ENCODE assay signal across 9 cellular contexts in the genomic region with DNA sequence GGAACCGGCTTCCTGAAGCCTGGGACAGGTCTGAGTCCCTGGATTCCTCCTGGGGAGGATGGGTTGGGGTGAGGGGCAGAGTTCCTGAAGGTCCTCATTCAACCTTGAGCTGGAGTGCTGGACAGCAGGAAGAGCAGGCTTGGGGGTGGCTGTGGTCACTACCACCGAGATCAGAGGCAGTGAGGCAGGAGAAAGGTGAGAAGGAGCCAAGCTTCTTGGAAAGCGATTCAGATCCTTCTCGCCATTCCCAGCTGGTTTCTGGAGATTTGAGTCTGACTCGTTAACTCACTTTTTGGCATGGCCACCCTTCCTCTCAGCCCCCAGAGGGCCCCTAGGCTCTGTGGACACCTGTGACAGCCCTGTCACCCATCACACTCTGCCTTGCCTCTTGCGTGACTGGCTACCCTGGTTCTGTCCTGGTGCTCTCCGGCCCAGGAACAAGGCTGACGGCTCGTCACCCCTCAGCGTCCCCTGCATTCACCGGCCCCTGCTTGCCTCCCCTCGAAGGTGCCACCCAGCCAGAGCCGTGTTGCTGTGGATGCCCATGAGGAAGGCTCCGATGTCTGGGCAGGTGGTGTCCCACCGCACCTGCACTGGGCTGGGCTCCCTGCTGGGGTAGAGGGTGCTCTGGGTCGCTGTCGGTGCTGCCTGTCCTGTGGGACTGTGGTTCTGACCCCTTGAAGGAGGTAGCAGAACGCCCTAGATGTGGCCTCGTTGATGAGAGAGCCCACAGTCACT. TPM values are rescaled to one million over a fixed set of nuclear protein-coding genes. Genes with fewer than 3 reads are reported as not detected.
A peak's percentile ranks its signal among the peaks of the same experiment; 100 is the strongest.
DNase-seq lines count a peak whose midpoint lies in the region; TF ChIP-seq lines count a peak whose summit lies in the region.
"Had no signal": no experiment of that assay in that cellular context is flagged by ENCODE, and none has a peak within 500 bp of the region (broad histone marks: within the 10 kb centered on the region; RNA-seq: fewer than 3 reads in every experiment).

No MANE protein-coding gene starts in this region.

- H4K20me1 ChIP-seq in BLaER1: no peaks in the 10 kb centered on the region

- CTCF ChIA-PET in activated CD4-positive, alpha-beta memory T cell treated with anti-CD3 and anti-CD28 coated beads for 36 hours (lab: Charles Lee): no interaction called here

- H3K9ac ChIP-seq in BLaER1: peak overlapping the region; percentile 61; the same call in 1 of the 2 replicates

- peaks cover 17% of the 10 kb centered on the region for H3K4me1 Mint-ChIP-seq in activated CD4-positive, alpha-beta memory T cell treated with anti-CD3 and anti-CD28 coated beads for 36 hours (ENCODE audit: low read depth)

- H3K27ac ChIP-seq in BLaER1: peak overlapping the region; percentile 80
- peak overlapping the region; percentile 80 for H3K27ac ChIP-seq in SJSA1

- H3K9me3 ChIP-seq in BLaER1 (no peaks in the 10 kb centered on the region), SJSA1 (replicated peaks) (no peaks in the 10 kb centered on the region)

- no peaks in the 10 kb centered on the region for H3K27me3 Mint-ChIP-seq in activated CD4-positive, alpha-beta memory T cell treated with anti-CD3 and anti-CD28 coated beads for 36 hours

- in situ Hi-C loops in KBM-7 (cut with MboI; ENCODE audit: low pct_unique_long_range_greater_than_20kb, low sequenced_read_pairs): no loop called here

- H3K36me3 ChIP-seq in BLaER1: no peaks in the 10 kb centered on the region
- H3K36me3 ChIP-seq in SJSA1: no peaks in the 10 kb centered on the region

- 0 out of 2 replicates have a peak overlapping the region, but pooled peaks have one; percentile 44 for H3K4me3 ChIP-seq in BLaER1
- no peak overlapping the region for H3K4me3 ChIP-seq in SJSA1
- peak overlapping the region; percentile 46 for H3K4me3 ChIP-seq in fibroblast of the aortic adventitia (ENCODE audit: low read depth, low read length)

- POLR2A ChIA-PET in activated CD4-positive, alpha-beta memory T cell treated with anti-CD3 and anti-CD28 coated beads for 36 hours (lab: Charles Lee): no interaction called here

- H3K27me3 ChIP-seq in BLaER1: no peaks in the 10 kb centered on the region
- no peaks in the 10 kb centered on the region for H3K27me3 ChIP-seq in SJSA1 (replicated peaks)

- TF ChIP-seq CTCF in fibroblast of the aortic adventitia (IDR thresholded peaks at IDR 0.05; ENCODE audit: insufficient read depth, low read length): no peak

- H3K4me2 ChIP-seq in BLaER1: peak overlapping the region; percentile 93

- no peak overlapping the region for H3K4me3 Mint-ChIP-seq in activated CD4-positive, alpha-beta memory T cell treated with anti-CD3 and anti-CD28 coated beads for 36 hours
- H3K4me3 Mint-ChIP-seq: activated naive CD4-positive, alpha-beta T cell treated with anti-CD3 and anti-CD28 coated beads for 36 hours had no signal

- H3K27ac Mint-ChIP-seq in activated CD4-positive, alpha-beta memory T cell treated with anti-CD3 and anti-CD28 coated beads for 36 hours: no peak overlapping the region

- no peak for DNase-seq in SJSA1 (ENCODE audit: low read depth in 1 of 2, low spot score in 2 of 2)
- DNase-seq in fibroblast of the aortic adventitia (ENCODE audit: low read depth): peak; percentile 56
- peak; percentile 47 for DNase-seq in renal cortical epithelial cell (ENCODE audit: low read depth)
- DNase-seq in globus pallidus (ENCODE audit: low spot score): no peak
- DNase-seq in mesenteric fat pad (ENCODE audit: low spot score): no peak
- no peak for DNase-seq in KBM-7
- no peak for DNase-seq in activated CD4-positive, alpha-beta memory T cell treated with anti-CD3 and anti-CD28 coated beads for 36 hours
- DNase-seq: activated naive CD4-positive, alpha-beta T cell treated with anti-CD3 and anti-CD28 coated beads for 36 hours had no signal

- peaks cover 46% of the 10 kb centered on the region for H3K4me1 ChIP-seq in BLaER1
- H3K4me1 ChIP-seq in SJSA1 (replicated peaks): peaks cover 70% of the 10 kb centered on the region

- H3K36me3 Mint-ChIP-seq in activated CD4-positive, alpha-beta memory T cell treated with anti-CD3 and anti-CD28 coated beads for 36 hours: no peaks in the 10 kb centered on the region

- no peaks in the 10 kb centered on the region for H3K9me3 Mint-ChIP-seq in activated CD4-positive, alpha-beta memory T cell treated with anti-CD3 and anti-CD28 coated beads for 36 hours
- H3K9me3 Mint-ChIP-seq: activated naive CD4-positive, alpha-beta T cell treated with anti-CD3 and anti-CD28 coated beads for 36 hours had no signal

- intact Hi-C loops in activated CD4-positive, alpha-beta memory T cell treated with anti-CD3 and anti-CD28 coated beads for 36 hours (cut with micrococcal nuclease): no loop called here

RNA-seq across cellular contexts. Expression of a gene that starts 9.7 kb away (rescaled TPM):
- 122 and 166 TPM in 2 replicates for total RNA-seq in SJSA1 (2014; rRNA removed; shearing (Covaris generic))
- total RNA-seq in fibroblast of the aortic adventitia (ENCODE audit: low replicate concordance) (132 and 180 TPM in 2 replicates), renal cortical epithelial cell (16.1 and 42.1 TPM in 2 replicates), mesenteric fat pad (351 TPM)
- total RNA-seq in activated CD4-positive, alpha-beta memory T cell treated with anti-CD3 and anti-CD28 coated beads for 36 hours: 1 to 10 TPM; 1.1 TPM

RNA-seq across cellular contexts. Expression of a gene that starts 31.8 kb away (rescaled TPM):
- total RNA-seq in SJSA1 (2014; rRNA removed; shearing (Covaris generic)): 0.22 and 0.34 TPM in 2 replicates
- total RNA-seq in fibroblast of the aortic adventitia (ENCODE audit: low replicate concordance) (1.5 and 3.3 TPM in 2 replicates), renal cortical epithelial cell (0.69 and 1.5 TPM in 2 replicates), mesenteric fat pad (6.5 TPM)
- total RNA-seq in activated CD4-positive, alpha-beta memory T cell treated with anti-CD3 and anti-CD28 coated beads for 36 hours: not detected
- total RNA-seq: activated naive CD4-positive, alpha-beta T cell treated with anti-CD3 and anti-CD28 coated beads for 36 hours had no signal

RNA-seq across cellular contexts. Expression of a gene that starts 44.9 kb away (rescaled TPM):
- total RNA-seq in SJSA1 (2014; rRNA removed; shearing (Covaris generic)): 485 TPM in 2 replicates
- total RNA-seq in fibroblast of the aortic adventitia (ENCODE audit: low replicate concordance) (87.2 and 270 TPM in 2 replicates), renal cortical epithelial cell (390 and 548 TPM in 2 replicates), mesenteric fat pad (417 TPM)
- total RNA-seq in activated CD4-positive, alpha-beta memory T cell treated with anti-CD3 and anti-CD28 coated beads for 36 hours: 10 to 100 TPM; 48.0 to 49.5 TPM

Comparison
In these comparisons a context has a peak if more than half of its experiments do, and no peak if none do; other contexts are left out.
1. DNase-seq: peak in fibroblast of the aortic adventitia (single experiment) and renal cortical epithelial cell (single experiment); none in SJSA1 (0 of 2), globus pallidus (single experiment), mesenteric fat pad (single experiment), KBM-7 (single experiment) and activated CD4-positive, alpha-beta memory T cell treated with anti-CD3 and anti-CD28 coated beads for 36 hours (single experiment).